In genomic region chr14:69152944-69153847, GRCh38 we compare ENCODE assay signal across 8 cellular contexts. TPM values are rescaled to one million over a fixed set of nuclear protein-coding genes. Genes with fewer than 3 reads are reported as not detected.
DNase-seq lines count a peak whose midpoint lies in the region; ATAC-seq and TF ChIP-seq lines count a peak whose summit lies in the region.

TSS of gene DCAF5 (minus strand) at chr14:69153119. CDS start at chr14:69152978, 141 bp downstream.

- peaks cover 40% of the 10 kb centered on the region for H3K79me2 ChIP-seq in OCI-LY3 (ENCODE audit: low read length)

- intact Hi-C loops in Calu3 (cut with micrococcal nuclease; ENCODE audit: unreplicated experiment), result no loop called here

- peak within 1 kb of the TSS; percentile 96 for H3K4me3 ChIP-seq in OCI-LY3 (ENCODE audit: low read length)

- DNase-seq in Calu3 (peak; percentile 87), HuH-7.5 (ENCODE audit: low spot score) (peak; percentile 93), endothelial cell (ENCODE audit: low spot score) (peak; percentile 86), midbrain (lab: John Stamatoyannopoulos, UW) (peak; percentile 84)
- peak; percentile 92 for DNase-seq in activated CD8-positive, alpha-beta memory T cell treated with anti-CD3 and anti-CD28 coated beads, Interleukin-2, amount 50 U/mL, for 48 hours
- DNase-seq in stimulated activated CD8-positive, alpha-beta memory T cell treated with anti-CD3 and anti-CD28 coated beads, Interleukin-15, amount 100 ng/mL, for 48 hours (ENCODE audit: low read depth in 2 of 2), result peak; percentile 89 to 90

- H3K9me3 ChIP-seq in OCI-LY3 (ENCODE audit: insufficient read depth, low read length), result no peaks in the 10 kb centered on the region

- peak; percentile 81 for ATAC-seq in GM21447 (IDR thresholded peaks at IDR 0.05; ENCODE audit: unreplicated experiment)

- H3K4me3 Mint-ChIP-seq in Calu3 (ENCODE audit: low read depth, unreplicated experiment), result peak within 1 kb of the TSS; percentile 83
- H3K4me3 Mint-ChIP-seq in endothelial cell (ENCODE audit: unreplicated experiment), result peak within 1 kb of the TSS; percentile 95

- peak within 1 kb of the TSS; percentile 74 for H3K27ac ChIP-seq in OCI-LY3 (ENCODE audit: low read length)

- H3K9ac ChIP-seq in OCI-LY3 (ENCODE audit: low read length), result peak within 1 kb of the TSS; percentile 95

- TF ChIP-seq CTCF in Calu3 (IDR thresholded peaks at IDR 0.05; ENCODE audit: unreplicated experiment), result no peak
- no peak for TF ChIP-seq CTCF in OCI-LY3 (IDR thresholded peaks at IDR 0.05; ENCODE audit: low read depth, low read length)
- no peak for TF ChIP-seq CTCF in endothelial cell (IDR thresholded peaks at IDR 0.05; ENCODE audit: unreplicated experiment)

- H3K27me3 Mint-ChIP-seq in Calu3 (ENCODE audit: unreplicated experiment) (no peaks in the 10 kb centered on the region), endothelial cell (ENCODE audit: unreplicated experiment) (peaks cover 9% of the 10 kb centered on the region)

- peak within 1 kb of the TSS; percentile 95 for H3K4me2 ChIP-seq in OCI-LY3 (ENCODE audit: low read length)

- H4K20me1 ChIP-seq in OCI-LY3 (ENCODE audit: insufficient read depth, low read length), result peaks cover 15% of the 10 kb centered on the region

- peaks cover 9% of the 10 kb centered on the region for H3K36me3 ChIP-seq in OCI-LY3 (replicated peaks; ENCODE audit: low read depth, low read length)

- BruUV-seq in Calu3 (replicated peaks; lab: Mats Ljungman, UMichigan), result no TSS peak

- peaks cover 13% of the 10 kb centered on the region for H3K4me1 ChIP-seq in OCI-LY3 (ENCODE audit: low read length)

- H3K9me3 Mint-ChIP-seq in Calu3 (ENCODE audit: low read depth, unreplicated experiment), result no peaks in the 10 kb centered on the region
- no peaks in the 10 kb centered on the region for H3K9me3 Mint-ChIP-seq in endothelial cell (ENCODE audit: unreplicated experiment)

- H3K36me3 Mint-ChIP-seq in Calu3 (ENCODE audit: insufficient read depth, unreplicated experiment) (peaks cover 47% of the 10 kb centered on the region), endothelial cell (ENCODE audit: low read depth, unreplicated experiment) (peaks cover 13% of the 10 kb centered on the region)

- H3K27ac Mint-ChIP-seq in Calu3 (ENCODE audit: unreplicated experiment), result peak within 1 kb of the TSS; percentile 56
- H3K27ac Mint-ChIP-seq in endothelial cell (ENCODE audit: unreplicated experiment), result peak within 1 kb of the TSS; percentile 91

- CTCF ChIA-PET in Calu3 (lab: Charles Lee), result interaction anchor here (0.7 kb wide), 1 partner anchor 334 kb away, joined by 6 read pairs; no protein-coding TSS in a partner anchor

- peak within 1 kb of the TSS; percentile 86 for H2AFZ ChIP-seq in OCI-LY3 (ENCODE audit: low read depth, low read length)

- H3K27me3 ChIP-seq in OCI-LY3 (ENCODE audit: low read depth, low read length), result peaks cover 4% of the 10 kb centered on the region; the same call in 1 of the 2 replicates

- H3K4me1 Mint-ChIP-seq in Calu3 (ENCODE audit: low read depth, unreplicated experiment) (peaks cover 23% of the 10 kb centered on the region), endothelial cell (ENCODE audit: unreplicated experiment) (peaks cover 30% of the 10 kb centered on the region)

RNA-seq across cellular contexts. Expression of gene DCAF5, which starts in this region (rescaled TPM):
- total RNA-seq in Calu3 (2022), result 23.5 and 31.5 TPM in 2 replicates
- 72.0 TPM for total RNA-seq in endothelial cell (ENCODE audit: unreplicated experiment)

Comparison
In these comparisons a context has a peak if more than half of its experiments do, and no peak if none do; other contexts are left out.
1. Peak in every context shown above with its lines: DNase-seq, ATAC-seq, H3K4me3 ChIP-seq and H3K27ac ChIP-seq.